In the genomic region with DNA sequence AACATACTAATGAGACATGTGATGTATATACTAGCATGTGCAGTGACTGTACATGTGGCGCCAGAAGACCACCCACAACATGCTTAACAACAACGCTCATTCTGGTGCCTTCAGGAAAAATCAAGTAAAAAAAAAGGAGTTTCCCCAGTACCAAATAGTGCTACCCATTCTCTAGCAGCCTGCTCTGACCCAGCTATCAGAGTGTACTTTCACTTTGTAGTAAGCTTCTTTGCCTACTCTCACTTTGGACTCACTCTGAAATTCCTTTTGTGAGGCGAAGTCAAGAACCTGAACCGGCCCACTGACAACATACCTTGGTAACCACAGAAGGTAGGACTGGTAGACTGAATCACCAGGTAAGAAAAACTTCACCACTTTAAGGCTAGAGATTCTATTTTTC, we compare ENCODE assay signal across 20 cellular contexts.
DNase-seq lines count a peak whose midpoint lies in the region; FAIRE-seq and TF ChIP-seq lines count a peak whose summit lies in the region.
"Had no signal": no experiment of that assay in that cellular context is flagged by ENCODE, and none has a peak within 500 bp of the region (broad histone marks: within the 10 kb centered on the region; RNA-seq: fewer than 3 reads in every experiment).

No MANE protein-coding gene starts in this region.

- H3K4me3 ChIP-seq in Karpas-422 (ENCODE audit: low read length) = no peak overlapping the region
- H3K4me3 ChIP-seq: BLaER1, GM23338 had no signal

- no peaks in the 10 kb centered on the region for H4K20me1 ChIP-seq in Karpas-422 (ENCODE audit: insufficient read depth, low read depth, low read length)
- H4K20me1 ChIP-seq: BLaER1 had no signal

- DNase-seq in DMS53 (lab: John Stamatoyannopoulos, UW) (peak; percentile 26), DMS53 treated with DMSO at 0.1 percent for 48 hours (lab: John Stamatoyannopoulos, UW; ENCODE audit: unreplicated experiment) (no peak), Karpas-422 (no peak), OCI-M1 (lab: John Stamatoyannopoulos, UW) (peak; percentile 40), NCI-H69 (lab: John Stamatoyannopoulos, UW) (no peak), GF-D8 (lab: John Stamatoyannopoulos, UW) (no peak), D721Med (ENCODE audit: insufficient read length, low spot score) (no peak)
- DNase-seq: Caco-2; CD4-positive, CD25-positive, alpha-beta regulatory T cell; CD8-positive, alpha-beta T cell; DMS79; EL; GDM1; H9 had no signal

- 0 out of 2 replicates have a peak, but pooled peaks cover 2% of the 10 kb centered on the region for H3K4me1 ChIP-seq in Karpas-422 (ENCODE audit: low read length)
- H3K4me1 ChIP-seq: BLaER1, Caco-2 had no signal

- FAIRE-seq in D721Med (lab: Jason Lieb, UNC) = no peak
- FAIRE-seq: A204.1, GM12892 had no signal

- no peaks in the 10 kb centered on the region for H3K79me2 ChIP-seq in Karpas-422 (ENCODE audit: low read length)

- no peaks in the 10 kb centered on the region for H3K36me3 ChIP-seq in Karpas-422 (ENCODE audit: insufficient read depth, low read length)
- H3K36me3 ChIP-seq: BLaER1 had no signal

- H3K9me2 ChIP-seq in Karpas-422 (replicated peaks; ENCODE audit: insufficient read depth, low read length) = peaks cover 4% of the 10 kb centered on the region; the same call in 1 of the 2 replicates

- no peak for TF ChIP-seq CTCF in D721Med (IDR thresholded peaks at IDR 0.05; ENCODE audit: insufficient read depth, missing control alignments)

- peak overlapping the region; percentile 60; the same call in 1 of the 2 replicates for H2AFZ ChIP-seq in Karpas-422 (ENCODE audit: low read length)
- H2AFZ ChIP-seq: GM23338 had no signal

- H3K4me2 ChIP-seq in Karpas-422 (ENCODE audit: low read depth, low read length, poor library complexity, severe bottlenecking) = no peak overlapping the region
- H3K4me2 ChIP-seq: BLaER1, GM23338 had no signal

- H3K9ac ChIP-seq in Karpas-422 (ENCODE audit: low read length) = no peak overlapping the region
- H3K9ac ChIP-seq: BLaER1 had no signal

- no peaks in the 10 kb centered on the region for H3K9me3 ChIP-seq in Karpas-422 (ENCODE audit: low read length)
- H3K9me3 ChIP-seq: BLaER1, Caco-2 had no signal

- no peak overlapping the region for H3K27ac ChIP-seq in Karpas-422 (ENCODE audit: low read length)
- H3K27ac ChIP-seq: 22Rv1, BLaER1, C4-2B had no signal

- no peaks in the 10 kb centered on the region for H3K27me3 ChIP-seq in Karpas-422 (ENCODE audit: low read length)
- H3K27me3 ChIP-seq: BLaER1 had no signal

Comparison
In these comparisons a context has a peak if more than half of its experiments do, and no peak if none do; other contexts are left out.
1. DNase-seq: peak in DMS53 (single experiment) and OCI-M1 (single experiment); none in DMS53 treated with DMSO at 0.1 percent for 48 hours (single experiment), Karpas-422 (single experiment), NCI-H69 (single experiment), GF-D8 (single experiment) and D721Med (single experiment).